ENCODE assay signal across 17 cellular contexts in the genomic region with DNA sequence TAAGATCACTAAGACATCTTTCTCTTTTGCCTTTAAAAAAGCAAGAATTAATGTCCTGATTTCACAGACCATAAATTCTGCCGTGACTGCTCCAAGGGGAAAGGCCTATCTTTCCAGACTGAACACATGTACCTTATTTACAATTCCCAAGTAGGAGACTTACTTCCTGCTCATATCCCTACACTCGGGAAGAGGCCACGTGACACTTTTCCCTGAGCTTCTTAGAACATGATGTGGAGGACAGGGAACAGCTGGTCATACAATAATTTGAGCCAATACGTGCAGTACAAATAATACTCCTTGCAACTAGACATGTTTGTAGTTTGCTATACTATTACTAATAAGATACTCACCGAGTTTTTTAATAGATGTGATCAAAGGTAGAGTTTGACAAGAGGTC.
DNase-seq lines count a peak whose midpoint lies in the region; ATAC-seq, FAIRE-seq and TF ChIP-seq lines count a peak whose summit lies in the region.
"Had no signal": no experiment of that assay in that cellular context is flagged by ENCODE, and none has a peak within 500 bp of the region (broad histone marks: within the 10 kb centered on the region; RNA-seq: fewer than 3 reads in every experiment).

No MANE protein-coding gene starts in this region.

- H3K9me3 ChIP-seq in heart right ventricle (peaks cover 0 to 2% (median 0%) of the 10 kb centered on the region in 11 donors), pancreas (no peaks in the 10 kb centered on the region)
- H3K9me3 ChIP-seq: SK-N-SH had no signal

- H3K4me1 ChIP-seq in heart right ventricle = peaks cover 0 to 10% (median 0%) of the 10 kb centered on the region in 9 donors
- no peaks in the 10 kb centered on the region for H3K4me1 ChIP-seq in pancreas

- peak in 7 of 8 donors; percentile 48 to 91 (median 75) for ATAC-seq in heart right ventricle
- ATAC-seq in pancreas = peak; percentile 75 to 98 (median 86)
- no peak for ATAC-seq in GM18519 (IDR thresholded peaks at IDR 0.05; ENCODE audit: low FRiP score, unreplicated experiment)
- ATAC-seq: PC-3 had no signal

- FAIRE-seq in pancreas (lab: Jason Lieb, UNC) = no peak

- TF ChIP-seq CTCF in heart right ventricle (IDR thresholded peaks at IDR 0.05) (no peak), pancreas (IDR thresholded peaks at IDR 0.05) (no peak)

- H3K36me3 ChIP-seq in heart right ventricle = no peaks in the 10 kb centered on the region
- no peaks in the 10 kb centered on the region for H3K36me3 ChIP-seq in pancreas

- H3K27ac ChIP-seq in heart right ventricle (peak overlapping the region in 2 of 10 donors; percentile 9 to 38), pancreas (no peak overlapping the region)

- intact Hi-C loops in heart right ventricle (cut with DNase I) = no loop called here
- intact Hi-C loops in pancreas (cut with DNase I) = no loop called here

- WGBS in heart right ventricle, 2 donors = 54 to 58% methylated on average over 5 of the region's 5 CpGs
- 19 to 31% methylated on average over 5 of the region's 5 CpGs for WGBS in pancreas, 2 donors

- DNase-seq in DMS53 treated with DMSO at 0.1 percent for 48 hours (lab: John Stamatoyannopoulos, UW; ENCODE audit: unreplicated experiment) (peak; percentile 53), NCI-H510A (lab: John Stamatoyannopoulos, UW) (peak; percentile 76), heart right ventricle (peak in 1 of 2 donors; percentile 45), pancreas (peak in 4 of 6 donors; percentile 25 to 63 (median 42)), superior temporal gyrus (ENCODE audit: extremely low spot score) (no peak), SW 1271 (lab: John Stamatoyannopoulos, UW) (no peak), MV-4-11 (lab: John Stamatoyannopoulos, UW) (no peak)
- DNase-seq: ACHN; CD4-positive, CD25-positive, alpha-beta regulatory T cell; NCI-H1436; NCI-H2081; NCI-H2227 treated with DMSO at 0.1 percent for 48 hours; NCI-H69; NK-92 treated with Interleukin-12 subunit alpha and Interleukin-12 subunit beta, amount 100 ng/mL, for 24 hours; PC-3; SK-N-SH had no signal

- H3K27me3 ChIP-seq in heart right ventricle (peaks cover 0 to 4% (median 0%) of the 10 kb centered on the region in 7 donors), pancreas (no peaks in the 10 kb centered on the region)

- H3K4me3 ChIP-seq in heart right ventricle (no peak overlapping the region), pancreas (no peak overlapping the region)

Comparison
In these comparisons a context has a peak if more than half of its experiments do, and no peak if none do; other contexts are left out.
1. DNase-seq: peak in DMS53 treated with DMSO at 0.1 percent for 48 hours (single experiment), NCI-H510A (single experiment) and pancreas (4 of 6); none in superior temporal gyrus (single experiment), SW 1271 (0 of 2) and MV-4-11 (single experiment).